In genomic region chr11:80083561-80083960, GRCh38 we compare ENCODE assay signal across 23 cellular contexts.
A peak's percentile ranks its signal among the peaks of the same experiment; 100 is the strongest.
DNase-seq lines count a peak whose midpoint lies in the region; ATAC-seq and TF ChIP-seq lines count a peak whose summit lies in the region.
"Had no signal": no experiment of that assay in that cellular context is flagged by ENCODE, and none has a peak within 500 bp of the region (broad histone marks: within the 10 kb centered on the region; RNA-seq: fewer than 3 reads in every experiment).

No MANE protein-coding gene starts in this region.

- H3K4me3 Mint-ChIP-seq in type B pancreatic cell = no peak overlapping the region
- H3K4me3 Mint-ChIP-seq: activated CD8-positive, alpha-beta T cell treated with anti-CD3 and anti-CD28 coated beads, Interleukin-2, amount 10 ng/mL, durations not matched to agents 7 days and 5 days; activated T-cell treated with anti-CD3 and anti-CD28 coated beads, Interleukin-2, amount 50 U/mL, for 24 hours; B cell; natural killer cell; stimulated activated naive CD8-positive, alpha-beta T cell treated with anti-CD3 and anti-CD28 coated beads, Interleukin-15, amount 100 ng/mL, for 72 hours had no signal

- ATAC-seq in GM21381 (IDR thresholded peaks at IDR 0.05; ENCODE audit: unreplicated experiment) = no peak
- ATAC-seq in GM21737 (IDR thresholded peaks at IDR 0.05; ENCODE audit: unreplicated experiment) = no peak
- ATAC-seq: activated CD8-positive, alpha-beta T cell treated with anti-CD3 and anti-CD28 coated beads, Interleukin-2, amount 10 ng/mL, durations not matched to agents 7 days and 5 days; esophagus mucosa; natural killer cell; stimulated activated naive CD8-positive, alpha-beta T cell treated with anti-CD3 and anti-CD28 coated beads, Interleukin-15, amount 100 ng/mL, for 72 hours had no signal

- DNase-seq in NCI-H526 (lab: John Stamatoyannopoulos, UW) = peak; percentile 38 to 46
- no peak for DNase-seq in NCI-H526 treated with DMSO at 0.1 percent for 48 hours (lab: John Stamatoyannopoulos, UW)
- peak; percentile 28 for DNase-seq in RPMI7951 (ENCODE audit: low read depth)
- peak; percentile 15 for DNase-seq in iPS-NIHi11 (ENCODE audit: low spot score)
- DNase-seq in type B pancreatic cell (ENCODE audit: extremely low spot score, unreplicated experiment) = no peak
- DNase-seq in DMS153 (lab: John Stamatoyannopoulos, UW) = no peak
- DNase-seq: 8988T; activated CD8-positive, alpha-beta T cell treated with anti-CD3 and anti-CD28 coated beads, Interleukin-2, amount 10 ng/mL, durations not matched to agents 7 days and 5 days; activated naive CD4-positive, alpha-beta T cell treated with Interleukin-2 at 50 U/mL for 16 hours; activated T-cell treated with anti-CD3 and anti-CD28 coated beads, Interleukin-2, amount 50 U/mL, for 24 hours; COR-L47; natural killer cell; NCI-H1092; NCI-H2081 treated with DMSO at 0.1 percent for 48 hours; NCI-H524; OCI-M1; stimulated activated naive CD8-positive, alpha-beta T cell treated with anti-CD3 and anti-CD28 coated beads, Interleukin-15, amount 100 ng/mL, for 72 hours; T-helper 2 cell; upper lobe of left lung had no signal

- no peak for TF ChIP-seq CTCF in type B pancreatic cell (conservative IDR thresholded peaks at IDR 0.05)

- peaks cover 13% of the 10 kb centered on the region for H3K4me1 Mint-ChIP-seq in type B pancreatic cell (ENCODE audit: unreplicated experiment)
- H3K4me1 Mint-ChIP-seq: natural killer cell; stimulated activated naive CD8-positive, alpha-beta T cell treated with anti-CD3 and anti-CD28 coated beads, Interleukin-15, amount 100 ng/mL, for 72 hours had no signal

- H3K27me3 Mint-ChIP-seq in type B pancreatic cell = no peaks in the 10 kb centered on the region
- H3K27me3 Mint-ChIP-seq: activated T-cell treated with anti-CD3 and anti-CD28 coated beads, Interleukin-2, amount 50 U/mL, for 24 hours; B cell; stimulated activated naive CD8-positive, alpha-beta T cell treated with anti-CD3 and anti-CD28 coated beads, Interleukin-15, amount 100 ng/mL, for 72 hours had no signal

- H3K27ac Mint-ChIP-seq in type B pancreatic cell = peak overlapping the region; percentile 66
- H3K27ac Mint-ChIP-seq: activated CD8-positive, alpha-beta T cell treated with anti-CD3 and anti-CD28 coated beads, Interleukin-2, amount 10 ng/mL, durations not matched to agents 7 days and 5 days; activated T-cell treated with anti-CD3 and anti-CD28 coated beads, Interleukin-2, amount 50 U/mL, for 24 hours; B cell; natural killer cell; stimulated activated naive CD8-positive, alpha-beta T cell treated with anti-CD3 and anti-CD28 coated beads, Interleukin-15, amount 100 ng/mL, for 72 hours had no signal

- no peaks in the 10 kb centered on the region for H3K36me3 Mint-ChIP-seq in type B pancreatic cell

- no peaks in the 10 kb centered on the region for H3K9me3 Mint-ChIP-seq in type B pancreatic cell

Comparison
In these comparisons a context has a peak if more than half of its experiments do, and no peak if none do; other contexts are left out.
1. DNase-seq: peak in NCI-H526 (2 of 2), RPMI7951 (single experiment) and iPS-NIHi11 (single experiment); none in NCI-H526 treated with DMSO at 0.1 percent for 48 hours (single experiment), type B pancreatic cell (single experiment) and DMS153 (single experiment).